In genomic region chr20:189611-190010, GRCh38 we compare ENCODE assay signal across 23 cellular contexts.
"Had no signal": no experiment of that assay in that cellular context is flagged by ENCODE, and none has a peak within 500 bp of the region (broad histone marks: within the 10 kb centered on the region; RNA-seq: fewer than 3 reads in every experiment).

DEFB128 (minus strand) TSS chr20:189711; CDS start chr20:189623, 88 bp downstream.

- H3K9me3 ChIP-seq: colonic mucosa, esophagus squamous epithelium, gastrocnemius medialis had no signal

- H3K36me3 ChIP-seq: colonic mucosa, esophagus muscularis mucosa, esophagus squamous epithelium, gastrocnemius medialis, gastroesophageal sphincter, heart left ventricle, heart right ventricle had no signal

- H3K27me3 ChIP-seq: colonic mucosa, gastrocnemius medialis, heart left ventricle had no signal

- H3K27ac ChIP-seq: colonic mucosa, coronary artery, dorsolateral prefrontal cortex, epithelial cell of prostate, esophagus muscularis mucosa, esophagus squamous epithelium, foreskin keratinocyte, gastrocnemius medialis, gastroesophageal sphincter, heart left ventricle, heart right ventricle had no signal

- DNase-seq: colonic mucosa; cortex of kidney; dermis blood vessel endothelial cell; dorsolateral prefrontal cortex; effector CD4-positive, alpha-beta T cell; effector CD8-positive, alpha-beta T cell; effector memory CD4-positive, alpha-beta T cell; effector memory CD8-positive, alpha-beta T cell; endodermal cell; erythroblast; esophagus squamous epithelium; foreskin fibroblast; foreskin keratinocyte; foreskin melanocyte; gastrocnemius medialis; glutamatergic neuron; heart left ventricle; heart right ventricle had no signal

- ATAC-seq: effector memory CD8-positive, alpha-beta T cell; esophagus mucosa; foreskin keratinocyte; gastrocnemius medialis; gastroesophageal sphincter; heart left ventricle; heart right ventricle had no signal

- H3K4me1 ChIP-seq: colonic mucosa, esophagus muscularis mucosa, esophagus squamous epithelium, foreskin keratinocyte, gastrocnemius medialis, gastroesophageal sphincter, heart left ventricle, heart right ventricle had no signal

- H3K4me3 ChIP-seq: colonic mucosa, coronary artery, dorsolateral prefrontal cortex, esophagus muscularis mucosa, esophagus squamous epithelium, gastrocnemius medialis, gastroesophageal sphincter, heart left ventricle, heart right ventricle had no signal
